34 cellular contexts compared by ENCODE assay signal in the genomic region with DNA sequence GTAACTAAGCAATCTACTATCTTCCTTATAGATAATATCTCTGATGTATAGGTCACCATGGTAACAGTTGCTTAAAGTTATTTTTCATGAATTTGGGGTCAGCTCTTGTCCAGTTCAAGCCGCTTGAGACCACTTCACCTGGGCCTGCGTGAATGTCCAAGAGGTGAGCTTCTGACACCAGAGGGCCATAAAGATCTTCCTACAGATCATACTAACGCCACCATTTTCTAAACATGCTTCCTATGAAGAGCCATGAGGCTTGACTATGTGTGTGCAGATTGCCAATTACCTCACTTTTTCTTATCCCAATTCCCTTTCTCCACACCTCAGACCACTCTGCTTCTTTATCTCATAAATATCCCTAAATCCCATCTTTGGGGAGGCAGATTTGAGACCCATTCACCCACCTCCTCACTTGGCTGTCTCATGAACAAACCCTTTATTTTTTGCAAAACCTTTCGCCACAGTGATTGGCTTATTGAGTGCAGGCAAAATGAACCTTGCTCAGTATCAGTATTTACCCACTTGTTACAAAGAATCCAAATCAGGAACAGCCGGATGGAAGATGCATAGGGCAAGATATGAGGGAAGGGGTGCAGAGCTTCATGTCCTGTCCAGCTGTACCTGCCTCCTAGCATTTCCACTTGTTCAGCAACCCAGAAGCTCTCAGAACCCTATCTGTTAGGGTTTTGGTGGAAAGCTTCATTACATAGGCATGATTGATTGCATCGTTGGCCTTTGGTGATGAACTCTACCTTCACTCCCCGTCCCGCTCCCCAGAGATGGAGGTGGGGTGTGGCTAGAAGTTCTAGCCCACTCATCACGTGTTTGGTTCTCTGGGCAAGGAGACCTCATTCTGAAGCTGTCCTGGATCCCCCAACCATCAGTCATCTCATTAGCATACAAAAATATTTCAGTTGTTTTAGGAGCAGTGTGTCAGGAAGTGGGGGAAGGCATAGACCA. TPM values are rescaled to one million over a fixed set of nuclear protein-coding genes. Genes with fewer than 3 reads are reported as not detected.
DNase-seq lines count a peak whose midpoint lies in the region; ATAC-seq, FAIRE-seq and TF ChIP-seq lines count a peak whose summit lies in the region.
"Had no signal": no experiment of that assay in that cellular context is flagged by ENCODE, and none has a peak within 500 bp of the region (broad histone marks: within the 10 kb centered on the region; RNA-seq: fewer than 3 reads in every experiment).

No MANE protein-coding gene starts in this region.

- H3K27me3 Mint-ChIP-seq in activated naive CD8-positive, alpha-beta T cell: no peaks in the 10 kb centered on the region
- no peaks in the 10 kb centered on the region for H3K27me3 Mint-ChIP-seq in activated naive CD8-positive, alpha-beta T cell treated with anti-CD3 and anti-CD28 coated beads, Interleukin-2, amount 50 U/mL, for 24 hours
- H3K27me3 Mint-ChIP-seq: stimulated activated naive CD8-positive, alpha-beta T cell treated with anti-CD3 and anti-CD28 coated beads, Interleukin-15, amount 100 ng/mL, for 72 hours had no signal

- no peak overlapping the region for H2AFZ ChIP-seq in OCI-LY3 (ENCODE audit: low read depth, low read length)
- H2AFZ ChIP-seq in HepG2 (ENCODE audit: low read length): no peak overlapping the region

- CTCF ChIA-PET in HepG2 (lab: Yijun Ruan, JAX; ENCODE audit: low intra/inter-chr PET ratio, low total read pairs): no interaction called here

- H4K20me1 ChIP-seq in OCI-LY3 (ENCODE audit: insufficient read depth, low read length): no peaks in the 10 kb centered on the region
- H4K20me1 ChIP-seq in HepG2 (ENCODE audit: insufficient read depth, low read length): no peaks in the 10 kb centered on the region
- H4K20me1 ChIP-seq: BLaER1 had no signal

- DNase-seq in activated naive CD8-positive, alpha-beta T cell treated with anti-CD3 and anti-CD28 coated beads, Interleukin-2, amount 50 U/mL, for 24 hours: no peak
- DNase-seq in HepG2 (ENCODE audit: low spot score) (no peak), AML-193 (lab: John Stamatoyannopoulos, UW) (no peak), substantia nigra (lab: John Stamatoyannopoulos, UW) (no peak), left ventricle myocardium superior (no peak), A172 (ENCODE audit: low spot score) (no peak)
- DNase-seq: ACHN; activated CD4-positive, alpha-beta T cell treated with anti-CD3 and anti-CD28 coated beads, Interleukin-2, amount 50 U/mL, for 4 hours; activated naive CD8-positive, alpha-beta T cell treated with anti-CD3 and anti-CD28 coated beads, Interleukin-2, amount 10 ng/mL, durations not matched to agents 7 days and 5 days; activated T-cell treated with anti-CD3 and anti-CD28 coated beads for 4 hours; dermis blood vessel endothelial cell; DMS79; GDM1; hippocampal formation; Kasumi-1; naive thymus-derived CD4-positive, alpha-beta T cell; NCI-H510A treated with DMSO at 0.1 percent for 48 hours; NK-92 treated with Interleukin-12 subunit alpha and Interleukin-12 subunit beta, amount 100 ng/mL, for 24 hours; occipital lobe; Peyer's patch; retina; SHP77 treated with DMSO at 0.1 percent for 48 hours; small intestine; stimulated activated CD4-positive, alpha-beta T cell treated with anti-CD3 and anti-CD28 coated beads, Interleukin-1b, Interleukin-23, amount 100 ng/mL, for 48 hours; stimulated activated CD8-positive, alpha-beta memory T cell treated with anti-CD3 and anti-CD28 coated beads, Interleukin-4, amount 100 ng/mL, for 48 hours; stimulated activated naive CD8-positive, alpha-beta T cell treated with anti-CD3 and anti-CD28 coated beads, Interleukin-15, amount 100 ng/mL, for 72 hours; SW 1271; thyroid gland had no signal

- TF ChIP-seq CTCF in OCI-LY3 (IDR thresholded peaks at IDR 0.05; ENCODE audit: low read depth, low read length) (peak; percentile 21; the same call in 1 of the 2 replicates), HepG2 (CRISPR knock-in tag; IDR thresholded peaks at IDR 0.05) (no peak)

- H3K4me2 ChIP-seq in OCI-LY3 (ENCODE audit: low read length) (no peak overlapping the region), HepG2 (ENCODE audit: low read depth, low read length) (no peak overlapping the region)
- H3K4me2 ChIP-seq: BLaER1 had no signal

- 60% methylated on average over 9 of the region's 9 CpGs for WGBS in HepG2 (ENCODE audit: low lambda C conversion rate)

- ATAC-seq in activated naive CD8-positive, alpha-beta T cell treated with anti-CD3 and anti-CD28 coated beads, Interleukin-2, amount 50 U/mL, for 24 hours: no peak
- ATAC-seq in HepG2: no peak
- no peak for ATAC-seq in left ventricle myocardium superior
- ATAC-seq: gastroesophageal sphincter; naive thymus-derived CD4-positive, alpha-beta T cell; stimulated activated naive CD8-positive, alpha-beta T cell treated with anti-CD3 and anti-CD28 coated beads, Interleukin-15, amount 100 ng/mL, for 72 hours; WTC11 had no signal

- TF ChIP-seq RAD21 in HepG2 (CRISPR knock-in tag; IDR thresholded peaks at IDR 0.05): no peak

- H3K9me3 ChIP-seq in OCI-LY3 (ENCODE audit: insufficient read depth, low read length) (peaks cover 4% of the 10 kb centered on the region; the same call in 1 of the 2 replicates), HepG2 (ENCODE audit: low read length) (no peaks in the 10 kb centered on the region)
- H3K9me3 ChIP-seq: gastroesophageal sphincter, Peyer's patch, thyroid gland had no signal

- H3K27me3 ChIP-seq in OCI-LY3 (ENCODE audit: low read depth, low read length) (peaks cover 6% of the 10 kb centered on the region; the same call in 1 of the 2 replicates), HepG2 (ENCODE audit: control insufficient read depth in 1 of 2, insufficient read depth in 2 of 2, low read length in 2 of 2) (0 out of 5 replicates have a peak, but pooled peaks cover 0 to 4% of the 10 kb centered on the region in 2 experiments)
- H3K27me3 ChIP-seq: BLaER1, Peyer's patch, thyroid gland had no signal

- H3K4me3 ChIP-seq in OCI-LY3 (ENCODE audit: low read length) (no peak overlapping the region), HepG2 (replicated peaks in 1 of 3; ENCODE audit: insufficient read depth in 1 of 3, low read depth in 2 of 3, low read length in 3 of 3) (no peak overlapping the region)
- H3K4me3 ChIP-seq: BLaER1, gastroesophageal sphincter, Peyer's patch, thyroid gland had no signal

- peaks cover 17% of the 10 kb centered on the region for H3K4me1 Mint-ChIP-seq in activated naive CD8-positive, alpha-beta T cell (ENCODE audit: low read depth)
- H3K4me1 Mint-ChIP-seq in activated naive CD8-positive, alpha-beta T cell treated with anti-CD3 and anti-CD28 coated beads, Interleukin-2, amount 50 U/mL, for 24 hours: peaks cover 7% of the 10 kb centered on the region

- peak overlapping the region; percentile 17 for H3K27ac Mint-ChIP-seq in activated naive CD8-positive, alpha-beta T cell
- no peak overlapping the region for H3K27ac Mint-ChIP-seq in activated naive CD8-positive, alpha-beta T cell treated with anti-CD3 and anti-CD28 coated beads, Interleukin-2, amount 50 U/mL, for 24 hours
- H3K27ac Mint-ChIP-seq: activated naive CD8-positive, alpha-beta T cell treated with anti-CD3 and anti-CD28 coated beads, Interleukin-2, amount 10 ng/mL, durations not matched to agents 7 days and 5 days; stimulated activated naive CD8-positive, alpha-beta T cell treated with anti-CD3 and anti-CD28 coated beads, Interleukin-15, amount 100 ng/mL, for 72 hours; WTC11 had no signal

- no peak for TF ChIP-seq EP300 in HepG2 (IDR thresholded peaks at IDR 0.05; ENCODE audit: low read depth in 2 of 2, low read length in 2 of 2)
- TF ChIP-seq EP300 in HepG2 (CRISPR knock-in tag; IDR thresholded peaks at IDR 0.05; ENCODE audit: borderline replicate concordance): no peak

- H3K27ac ChIP-seq in OCI-LY3 (ENCODE audit: low read length) (no peak overlapping the region), HepG2 (ENCODE audit: extremely low read length, insufficient read depth, low read length) (no peak overlapping the region), substantia nigra (ENCODE audit: low read depth, low read length, poor library complexity, severe bottlenecking) (no peak overlapping the region)
- H3K27ac ChIP-seq: BLaER1, gastroesophageal sphincter, Peyer's patch, thyroid gland had no signal

- intact Hi-C loops in HepG2 (cut with micrococcal nuclease; ENCODE audit: unreplicated experiment) (no loop called here), left ventricle myocardium superior (cut with micrococcal nuclease) (no loop called here)

- POLR2A ChIA-PET in HepG2 (lab: Yijun Ruan, JAX): no interaction called here

- H3K36me3 ChIP-seq in OCI-LY3 (replicated peaks; ENCODE audit: low read depth, low read length) (no peaks in the 10 kb centered on the region), HepG2 (replicated peaks in 1 of 2; ENCODE audit: control insufficient read depth in 1 of 2, insufficient read depth in 2 of 2, low read length in 2 of 2) (no peaks in the 10 kb centered on the region)
- H3K36me3 ChIP-seq: BLaER1, gastroesophageal sphincter, Peyer's patch, thyroid gland had no signal

- no peaks in the 10 kb centered on the region for H3K9me3 Mint-ChIP-seq in activated naive CD8-positive, alpha-beta T cell (ENCODE audit: low read depth)
- H3K9me3 Mint-ChIP-seq in activated naive CD8-positive, alpha-beta T cell treated with anti-CD3 and anti-CD28 coated beads, Interleukin-2, amount 50 U/mL, for 24 hours: peaks cover 7% of the 10 kb centered on the region
- H3K9me3 Mint-ChIP-seq: central memory CD8-positive, alpha-beta T cell had no signal

- no peak for TF ChIP-seq POLR2A in HepG2 (IDR thresholded peaks at IDR 0.05; ENCODE audit: insufficient read depth in 1 of 2, low read depth in 2 of 2, low read length in 2 of 2)

- no peak for FAIRE-seq in HepG2 (lab: Jason Lieb, UNC)
- FAIRE-seq: small intestine had no signal

- in situ Hi-C loops in HepG2 (cut with HindIII; ENCODE audit: extremely low pct_ligation_motif_present, low pct_unique_long_range_greater_than_20kb): no loop called here

- no TSS peak for BruUV-seq in HepG2 (replicated peaks; lab: Mats Ljungman, UMichigan)

- no peak overlapping the region for H3K9ac ChIP-seq in OCI-LY3 (ENCODE audit: low read length)
- H3K9ac ChIP-seq in HepG2 (ENCODE audit: insufficient read depth, low read depth, low read length): no peak overlapping the region
- H3K9ac ChIP-seq: BLaER1 had no signal

- no peaks in the 10 kb centered on the region for H3K36me3 Mint-ChIP-seq in activated naive CD8-positive, alpha-beta T cell
- peaks cover 2% of the 10 kb centered on the region for H3K36me3 Mint-ChIP-seq in activated naive CD8-positive, alpha-beta T cell treated with anti-CD3 and anti-CD28 coated beads, Interleukin-2, amount 50 U/mL, for 24 hours (ENCODE audit: low read depth)
- H3K36me3 Mint-ChIP-seq: WTC11 had no signal

- H3K4me3 Mint-ChIP-seq in activated naive CD8-positive, alpha-beta T cell: no peak overlapping the region
- H3K4me3 Mint-ChIP-seq in activated naive CD8-positive, alpha-beta T cell treated with anti-CD3 and anti-CD28 coated beads, Interleukin-2, amount 50 U/mL, for 24 hours: no peak overlapping the region
- H3K4me3 Mint-ChIP-seq: activated naive CD8-positive, alpha-beta T cell treated with anti-CD3 and anti-CD28 coated beads, Interleukin-2, amount 10 ng/mL, durations not matched to agents 7 days and 5 days; central memory CD8-positive, alpha-beta T cell; naive thymus-derived CD4-positive, alpha-beta T cell; stimulated activated naive CD8-positive, alpha-beta T cell treated with anti-CD3 and anti-CD28 coated beads, Interleukin-15, amount 100 ng/mL, for 72 hours; WTC11 had no signal

- H3K4me1 ChIP-seq in OCI-LY3 (ENCODE audit: low read length) (no peaks in the 10 kb centered on the region), HepG2 (ENCODE audit: insufficient read depth, low read length) (peaks cover 14% of the 10 kb centered on the region; the same call in 1 of the 2 replicates)
- H3K4me1 ChIP-seq: BLaER1, gastroesophageal sphincter, Peyer's patch, thyroid gland had no signal

- no peaks in the 10 kb centered on the region for H3K79me2 ChIP-seq in OCI-LY3 (ENCODE audit: low read length)
- no peaks in the 10 kb centered on the region for H3K79me2 ChIP-seq in HepG2 (ENCODE audit: insufficient read depth, low read length)

RNA-seq across cellular contexts. Expression of a gene that starts 34.2 kb away (rescaled TPM):
- not detected in 2 replicates for total RNA-seq in HepG2 (2016; rRNA removed; fragmentation: Illumina TruSeq; extraction: Trizol)
- not detected in 2 replicates for total RNA-seq in HepG2 (2016; cell fraction: cytosol; rRNA removed; fragmentation: Illumina TruSeq; extraction: Trizol; ENCODE audit: low read depth)
- not detected in 2 replicates for total RNA-seq in HepG2 (2016; cell fraction: insoluble cytoplasmic fraction; rRNA removed; fragmentation: Illumina TruSeq; extraction: Trizol)
- not detected in 2 replicates for total RNA-seq in HepG2 (2016; cell fraction: membrane; rRNA removed; fragmentation: Illumina TruSeq; extraction: Trizol)
- total RNA-seq in HepG2 (2016; cell fraction: nucleus; rRNA removed; fragmentation: Illumina TruSeq; extraction: Trizol): not detected in 2 replicates
- polyA plus RNA-seq in HepG2 (2011; rRNA removed): not detected in 2 replicates
- polyA plus RNA-seq in HepG2 (2011; cell fraction: cytosol; rRNA removed): not detected in 2 replicates
- polyA plus RNA-seq in HepG2 (2011; cell fraction: nucleus; rRNA removed): not detected in 2 replicates
- polyA plus RNA-seq in HepG2 (2012): not detected in 2 replicates
- not detected in 2 replicates for polyA plus RNA-seq in HepG2 (2016; cell fraction: cytosol; fragmentation: Illumina TruSeq; extraction: Trizol; ENCODE audit: low read depth)
- polyA plus RNA-seq in HepG2 (2016; cell fraction: insoluble cytoplasmic fraction; fragmentation: Illumina TruSeq; extraction: Trizol; ENCODE audit: low read depth): not detected in 2 replicates
- not detected in 2 replicates for polyA plus RNA-seq in HepG2 (2016; cell fraction: membrane; fragmentation: Illumina TruSeq; extraction: Trizol; ENCODE audit: low read depth)
- polyA plus RNA-seq in HepG2 (2016; cell fraction: nucleus; fragmentation: Illumina TruSeq; extraction: Trizol; ENCODE audit: insufficient read depth, low read depth): not detected in 2 replicates
- not detected in 2 replicates for polyA minus RNA-seq in HepG2 (2011; rRNA and poly(A)+ RNA removed; ENCODE audit: low replicate concordance)
- not detected in 2 replicates for polyA minus RNA-seq in HepG2 (2011; cell fraction: cytosol; rRNA and poly(A)+ RNA removed)
- not detected in 2 replicates for polyA minus RNA-seq in HepG2 (2011; cell fraction: nucleus; rRNA and poly(A)+ RNA removed)
- not detected for total RNA-seq in left ventricle myocardium superior
- not detected in 2 replicates for total RNA-seq in A172 (2014; rRNA removed; shearing (Covaris generic))
- total RNA-seq: activated naive CD8-positive, alpha-beta T cell treated with anti-CD3 and anti-CD28 coated beads, Interleukin-2, amount 10 ng/mL, durations not matched to agents 7 days and 5 days; dermis blood vessel endothelial cell; gastroesophageal sphincter; naive thymus-derived CD4-positive, alpha-beta T cell; occipital lobe; Peyer's patch had no signal
- polyA plus RNA-seq: naive thymus-derived CD4-positive, alpha-beta T cell; small intestine had no signal

RNA-seq across cellular contexts. Expression of a gene that starts 39.8 kb away (rescaled TPM):
- total RNA-seq in HepG2 (2016; rRNA removed; fragmentation: Illumina TruSeq; extraction: Trizol) (not detected in 2 replicates), left ventricle myocardium superior (21.2 TPM)
- total RNA-seq in HepG2 (2016; cell fraction: cytosol; rRNA removed; fragmentation: Illumina TruSeq; extraction: Trizol; ENCODE audit: low read depth): not detected in 2 replicates
- not detected in 2 replicates for total RNA-seq in HepG2 (2016; cell fraction: insoluble cytoplasmic fraction; rRNA removed; fragmentation: Illumina TruSeq; extraction: Trizol)
- not detected in 2 replicates for total RNA-seq in HepG2 (2016; cell fraction: membrane; rRNA removed; fragmentation: Illumina TruSeq; extraction: Trizol)
- not detected in 2 replicates for total RNA-seq in HepG2 (2016; cell fraction: nucleus; rRNA removed; fragmentation: Illumina TruSeq; extraction: Trizol)
- polyA plus RNA-seq in HepG2 (2011; rRNA removed): 0.65 and 0.91 TPM in 2 replicates
- 1.2 TPM in 2 replicates for polyA plus RNA-seq in HepG2 (2011; cell fraction: cytosol; rRNA removed)
- polyA plus RNA-seq in HepG2 (2011; cell fraction: nucleus; rRNA removed): 0.64 and 1.2 TPM in 2 replicates
- polyA plus RNA-seq in HepG2 (2012): 1.1 and 2.2 TPM in 2 replicates
- 0.53 and 0.72 TPM in 2 replicates for polyA plus RNA-seq in HepG2 (2016; cell fraction: cytosol; fragmentation: Illumina TruSeq; extraction: Trizol; ENCODE audit: low read depth)
- 0.29 TPM in 1 of 2 replicates, not detected in the other for polyA plus RNA-seq in HepG2 (2016; cell fraction: insoluble cytoplasmic fraction; fragmentation: Illumina TruSeq; extraction: Trizol; ENCODE audit: low read depth)
- 0.47 TPM in 1 of 2 replicates, not detected in the other for polyA plus RNA-seq in HepG2 (2016; cell fraction: membrane; fragmentation: Illumina TruSeq; extraction: Trizol; ENCODE audit: low read depth)
- polyA plus RNA-seq in HepG2 (2016; cell fraction: nucleus; fragmentation: Illumina TruSeq; extraction: Trizol; ENCODE audit: insufficient read depth, low read depth): 0.89 TPM in 1 of 2 replicates, not detected in the other
- polyA minus RNA-seq in HepG2 (2011; rRNA and poly(A)+ RNA removed; ENCODE audit: low replicate concordance): 0.60 and 172 TPM in 2 replicates
- not detected in 2 replicates for polyA minus RNA-seq in HepG2 (2011; cell fraction: cytosol; rRNA and poly(A)+ RNA removed)
- not detected in 2 replicates for polyA minus RNA-seq in HepG2 (2011; cell fraction: nucleus; rRNA and poly(A)+ RNA removed)
- total RNA-seq in A172 (2014; rRNA removed; shearing (Covaris generic)): 93.9 and 103 TPM in 2 replicates
- total RNA-seq: occipital lobe had no signal

RNA-seq across cellular contexts. Expression of a gene that starts 51.2 kb away (rescaled TPM):
- not detected in 2 replicates for total RNA-seq in HepG2 (2016; rRNA removed; fragmentation: Illumina TruSeq; extraction: Trizol)
- total RNA-seq in HepG2 (2016; cell fraction: cytosol; rRNA removed; fragmentation: Illumina TruSeq; extraction: Trizol; ENCODE audit: low read depth): not detected in 2 replicates
- not detected in 2 replicates for total RNA-seq in HepG2 (2016; cell fraction: insoluble cytoplasmic fraction; rRNA removed; fragmentation: Illumina TruSeq; extraction: Trizol)
- not detected in 2 replicates for total RNA-seq in HepG2 (2016; cell fraction: membrane; rRNA removed; fragmentation: Illumina TruSeq; extraction: Trizol)
- total RNA-seq in HepG2 (2016; cell fraction: nucleus; rRNA removed; fragmentation: Illumina TruSeq; extraction: Trizol): not detected in 2 replicates
- polyA plus RNA-seq in HepG2 (2011; rRNA removed): 0.17 and 0.55 TPM in 2 replicates
- polyA plus RNA-seq in HepG2 (2011; cell fraction: cytosol; rRNA removed): not detected in 2 replicates
- 2.3 and 3.0 TPM in 2 replicates for polyA plus RNA-seq in HepG2 (2011; cell fraction: nucleus; rRNA removed)
- 0.40 and 0.55 TPM in 2 replicates for polyA plus RNA-seq in HepG2 (2012)
- not detected in 2 replicates for polyA plus RNA-seq in HepG2 (2016; cell fraction: cytosol; fragmentation: Illumina TruSeq; extraction: Trizol; ENCODE audit: low read depth)
- not detected in 2 replicates for polyA plus RNA-seq in HepG2 (2016; cell fraction: insoluble cytoplasmic fraction; fragmentation: Illumina TruSeq; extraction: Trizol; ENCODE audit: low read depth)
- not detected in 2 replicates for polyA plus RNA-seq in HepG2 (2016; cell fraction: membrane; fragmentation: Illumina TruSeq; extraction: Trizol; ENCODE audit: low read depth)
- polyA plus RNA-seq in HepG2 (2016; cell fraction: nucleus; fragmentation: Illumina TruSeq; extraction: Trizol; ENCODE audit: insufficient read depth, low read depth): not detected in 2 replicates
- 1.1 TPM in 1 of 2 replicates, not detected in the other for polyA minus RNA-seq in HepG2 (2011; rRNA and poly(A)+ RNA removed; ENCODE audit: low replicate concordance)
- polyA minus RNA-seq in HepG2 (2011; cell fraction: cytosol; rRNA and poly(A)+ RNA removed): not detected in 2 replicates
- not detected in 2 replicates for polyA minus RNA-seq in HepG2 (2011; cell fraction: nucleus; rRNA and poly(A)+ RNA removed)
- not detected for total RNA-seq in left ventricle myocardium superior
- not detected in 2 replicates for total RNA-seq in A172 (2014; rRNA removed; shearing (Covaris generic))
- total RNA-seq: dermis blood vessel endothelial cell, gastroesophageal sphincter, Peyer's patch had no signal

RNA-seq across cellular contexts. Expression of a gene that starts 54.5 kb away (rescaled TPM):
- 14.2 and 29.2 TPM in 2 replicates for total RNA-seq in HepG2 (2016; rRNA removed; fragmentation: Illumina TruSeq; extraction: Trizol)
- total RNA-seq in HepG2 (2016; cell fraction: cytosol; rRNA removed; fragmentation: Illumina TruSeq; extraction: Trizol; ENCODE audit: low read depth): 8.7 and 9.3 TPM in 2 replicates
- 15.3 and 31.4 TPM in 2 replicates for total RNA-seq in HepG2 (2016; cell fraction: insoluble cytoplasmic fraction; rRNA removed; fragmentation: Illumina TruSeq; extraction: Trizol)
- total RNA-seq in HepG2 (2016; cell fraction: membrane; rRNA removed; fragmentation: Illumina TruSeq; extraction: Trizol): 15.2 and 21.9 TPM in 2 replicates
- total RNA-seq in HepG2 (2016; cell fraction: nucleus; rRNA removed; fragmentation: Illumina TruSeq; extraction: Trizol): 43.9 and 48.2 TPM in 2 replicates
- polyA plus RNA-seq in HepG2 (2011; rRNA removed): 79.2 and 111 TPM in 2 replicates
- polyA plus RNA-seq in HepG2 (2011; cell fraction: cytosol; rRNA removed): 44.4 and 71.0 TPM in 2 replicates
- polyA plus RNA-seq in HepG2 (2011; cell fraction: nucleus; rRNA removed): 93.8 and 94.9 TPM in 2 replicates
- 67.7 and 97.6 TPM in 2 replicates for polyA plus RNA-seq in HepG2 (2012)
- 15.7 and 17.3 TPM in 2 replicates for polyA plus RNA-seq in HepG2 (2016; cell fraction: cytosol; fragmentation: Illumina TruSeq; extraction: Trizol; ENCODE audit: low read depth)
- polyA plus RNA-seq in HepG2 (2016; cell fraction: insoluble cytoplasmic fraction; fragmentation: Illumina TruSeq; extraction: Trizol; ENCODE audit: low read depth): 25.8 and 27.8 TPM in 2 replicates
- polyA plus RNA-seq in HepG2 (2016; cell fraction: membrane; fragmentation: Illumina TruSeq; extraction: Trizol; ENCODE audit: low read depth): 21.9 and 23.9 TPM in 2 replicates
- polyA plus RNA-seq in HepG2 (2016; cell fraction: nucleus; fragmentation: Illumina TruSeq; extraction: Trizol; ENCODE audit: insufficient read depth, low read depth): 110 and 128 TPM in 2 replicates
- polyA minus RNA-seq in HepG2 (2011; rRNA and poly(A)+ RNA removed; ENCODE audit: low replicate concordance): 87.8 and 296 TPM in 2 replicates
- polyA minus RNA-seq in HepG2 (2011; cell fraction: cytosol; rRNA and poly(A)+ RNA removed): 103 and 111 TPM in 2 replicates
- polyA minus RNA-seq in HepG2 (2011; cell fraction: nucleus; rRNA and poly(A)+ RNA removed): 64.0 and 64.9 TPM in 2 replicates
- 6.1 TPM for total RNA-seq in left ventricle myocardium superior
- total RNA-seq in A172 (2014; rRNA removed; shearing (Covaris generic)): 0.69 and 1.1 TPM in 2 replicates

RNA-seq across cellular contexts. Expression of a gene that starts 55.7 kb away (rescaled TPM):
- not detected in 2 replicates for total RNA-seq in HepG2 (2016; rRNA removed; fragmentation: Illumina TruSeq; extraction: Trizol)
- total RNA-seq in HepG2 (2016; cell fraction: cytosol; rRNA removed; fragmentation: Illumina TruSeq; extraction: Trizol; ENCODE audit: low read depth): 0.81 TPM in 1 of 2 replicates, not detected in the other
- not detected in 2 replicates for total RNA-seq in HepG2 (2016; cell fraction: insoluble cytoplasmic fraction; rRNA removed; fragmentation: Illumina TruSeq; extraction: Trizol)
- total RNA-seq in HepG2 (2016; cell fraction: membrane; rRNA removed; fragmentation: Illumina TruSeq; extraction: Trizol): 0.83 and 1.4 TPM in 2 replicates
- not detected in 2 replicates for total RNA-seq in HepG2 (2016; cell fraction: nucleus; rRNA removed; fragmentation: Illumina TruSeq; extraction: Trizol)
- polyA plus RNA-seq in HepG2 (2011; rRNA removed): 27.0 and 31.2 TPM in 2 replicates
- polyA plus RNA-seq in HepG2 (2011; cell fraction: cytosol; rRNA removed): 20.2 and 28.4 TPM in 2 replicates
- 60.9 and 88.5 TPM in 2 replicates for polyA plus RNA-seq in HepG2 (2011; cell fraction: nucleus; rRNA removed)
- 49.0 and 114 TPM in 2 replicates for polyA plus RNA-seq in HepG2 (2012)
- 1.3 and 2.3 TPM in 2 replicates for polyA plus RNA-seq in HepG2 (2016; cell fraction: cytosol; fragmentation: Illumina TruSeq; extraction: Trizol; ENCODE audit: low read depth)
- 1.1 and 1.5 TPM in 2 replicates for polyA plus RNA-seq in HepG2 (2016; cell fraction: insoluble cytoplasmic fraction; fragmentation: Illumina TruSeq; extraction: Trizol; ENCODE audit: low read depth)
- polyA plus RNA-seq in HepG2 (2016; cell fraction: membrane; fragmentation: Illumina TruSeq; extraction: Trizol; ENCODE audit: low read depth): 0.93 and 1.2 TPM in 2 replicates
- polyA plus RNA-seq in HepG2 (2016; cell fraction: nucleus; fragmentation: Illumina TruSeq; extraction: Trizol; ENCODE audit: insufficient read depth, low read depth): 1.4 and 1.7 TPM in 2 replicates
- polyA minus RNA-seq in HepG2 (2011; rRNA and poly(A)+ RNA removed; ENCODE audit: low replicate concordance): 11.9 TPM in 1 of 2 replicates, not detected in the other
- 7.0 and 12.8 TPM in 2 replicates for polyA minus RNA-seq in HepG2 (2011; cell fraction: cytosol; rRNA and poly(A)+ RNA removed)
- polyA minus RNA-seq in HepG2 (2011; cell fraction: nucleus; rRNA and poly(A)+ RNA removed): 2.5 and 4.8 TPM in 2 replicates
- total RNA-seq in left ventricle myocardium superior: 489 TPM
- total RNA-seq in A172 (2014; rRNA removed; shearing (Covaris generic)): not detected in 2 replicates
- total RNA-seq: activated naive CD8-positive, alpha-beta T cell treated with anti-CD3 and anti-CD28 coated beads, Interleukin-2, amount 10 ng/mL, durations not matched to agents 7 days and 5 days; dermis blood vessel endothelial cell; occipital lobe had no signal

Comparison
In these comparisons a context has a peak if more than half of its experiments do, and no peak if none do; other contexts are left out.
1. RNA of a gene that starts 39.8 kb away (total RNA-seq): 93.9 to 103 TPM in A172 and 21.2 TPM in left ventricle myocardium superior (single experiment); not detected in HepG2; every median in the first group is over 10 times any median in the second.